8 cellular contexts compared by ENCODE assay signal in the genomic region with DNA sequence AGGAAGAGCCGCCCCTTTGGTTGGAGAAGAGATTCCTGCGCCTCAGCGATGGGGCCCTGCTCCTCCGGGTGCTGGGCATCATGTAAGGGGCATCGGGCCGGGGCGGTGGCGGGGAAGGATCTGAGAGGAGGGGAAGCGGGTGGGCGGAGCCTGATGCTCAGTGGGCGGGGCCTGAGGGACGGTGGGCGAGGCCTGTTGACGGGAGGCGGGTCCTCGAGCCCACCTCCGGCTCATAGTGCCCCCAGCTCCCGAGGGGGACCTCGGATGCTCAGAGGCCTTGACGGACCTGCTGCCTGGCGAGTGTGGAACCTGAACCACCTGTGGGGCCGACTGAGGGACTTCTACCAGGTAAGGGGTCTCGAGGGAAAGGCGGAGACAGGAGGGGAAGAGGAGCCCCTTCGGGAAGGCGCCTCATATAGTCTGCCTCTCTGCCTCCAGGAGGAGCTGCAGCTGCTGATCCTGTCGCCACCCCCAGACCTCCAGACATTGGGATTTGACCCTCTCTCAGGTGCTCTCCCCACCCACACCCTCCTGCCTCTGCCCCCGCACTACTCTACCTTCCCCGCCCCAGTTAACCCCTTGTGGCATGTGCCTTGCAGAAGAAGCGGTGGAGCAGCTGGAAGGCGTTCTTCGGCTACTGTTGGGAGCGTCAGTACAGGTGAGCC. TPM values are rescaled to one million over a fixed set of nuclear protein-coding genes. Genes with fewer than 3 reads are reported as not detected.
A peak's percentile ranks its signal among the peaks of the same experiment; 100 is the strongest.
DNase-seq lines count a peak whose midpoint lies in the region; ATAC-seq and TF ChIP-seq lines count a peak whose summit lies in the region.

No MANE protein-coding gene starts in this region.

- H3K9me3 ChIP-seq in CD4-positive, CD25-positive, alpha-beta regulatory T cell (ENCODE audit: control insufficient read depth in 2 of 2, low read length in 2 of 2): no peaks in the 10 kb centered on the region
- H3K9me3 ChIP-seq in neutrophil: no peaks in the 10 kb centered on the region

- no peak overlapping the region for H3K4me3 ChIP-seq in CD4-positive, CD25-positive, alpha-beta regulatory T cell (ENCODE audit: low read depth, low read length)
- H3K4me3 ChIP-seq in neutrophil (ENCODE audit: low read depth in 1 of 2, low read length in 1 of 2): peak overlapping the region; percentile 88 to 89

- TF ChIP-seq CTCF in chondrocyte (IDR thresholded peaks at IDR 0.05): peak; percentile 27
- TF ChIP-seq CTCF in neutrophil (IDR thresholded peaks at IDR 0.05): peak; percentile 38
- no peak for TF ChIP-seq CTCF in omental fat pad (IDR thresholded peaks at IDR 0.05)

- H3K4me1 ChIP-seq in CD4-positive, CD25-positive, alpha-beta regulatory T cell (ENCODE audit: control insufficient read depth, insufficient read depth, low read length, poor library complexity, severe bottlenecking): peaks cover 36% of the 10 kb centered on the region
- peaks cover 72 to 80% of the 10 kb centered on the region in 2 experiments for H3K4me1 ChIP-seq in neutrophil (ENCODE audit: control insufficient read depth in 1 of 2, insufficient read depth in 1 of 2, low read depth in 1 of 2, low read length in 1 of 2)

- peak overlapping the region; percentile 79 to 97 (median 95) for H3K27ac Mint-ChIP-seq in CD4-positive, CD25-positive, alpha-beta regulatory T cell
- no peak overlapping the region for H3K27ac Mint-ChIP-seq in chondrocyte (ENCODE audit: unreplicated experiment)

- no peaks in the 10 kb centered on the region for H3K27me3 ChIP-seq in CD4-positive, CD25-positive, alpha-beta regulatory T cell (ENCODE audit: control insufficient read depth, insufficient read depth, low read length)
- no peaks in the 10 kb centered on the region for H3K27me3 ChIP-seq in neutrophil

- no peaks in the 10 kb centered on the region for H3K9me3 Mint-ChIP-seq in CD4-positive, CD25-positive, alpha-beta regulatory T cell
- no peaks in the 10 kb centered on the region for H3K9me3 Mint-ChIP-seq in chondrocyte (ENCODE audit: low read depth)

- DNase-seq in CD4-positive, CD25-positive, alpha-beta regulatory T cell: peak; percentile 63 to 71 (median 67)
- DNase-seq in UCSD-AML1 (lab: John Stamatoyannopoulos, UW; ENCODE audit: unreplicated experiment) (peak; percentile 70), chondrocyte (ENCODE audit: low spot score) (no peak), omental fat pad (ENCODE audit: low spot score) (no peak), T1000 (lab: John Stamatoyannopoulos, UW) (no peak)

- peaks cover 11% of the 10 kb centered on the region for H3K36me3 Mint-ChIP-seq in CD4-positive, CD25-positive, alpha-beta regulatory T cell
- H3K36me3 Mint-ChIP-seq in chondrocyte (ENCODE audit: low read depth): no peaks in the 10 kb centered on the region

- ATAC-seq in CD4-positive, CD25-positive, alpha-beta regulatory T cell (ENCODE audit: low read depth in 2 of 2): peak; percentile 14 to 17
- peak; percentile 45 for ATAC-seq in HG02759 (IDR thresholded peaks at IDR 0.05; ENCODE audit: unreplicated experiment)
- ATAC-seq in omental fat pad (ENCODE audit: low FRiP score): no peak
- ATAC-seq in GM21825 (IDR thresholded peaks at IDR 0.05; ENCODE audit: unreplicated experiment): no peak

- H3K27ac ChIP-seq in CD4-positive, CD25-positive, alpha-beta regulatory T cell (ENCODE audit: insufficient read depth, low read length, poor library complexity, severe bottlenecking): peak overlapping the region; percentile 92
- peak overlapping the region; percentile 99 for H3K27ac ChIP-seq in neutrophil

- peak overlapping the region; percentile 80 to 95 (median 88) for H3K4me3 Mint-ChIP-seq in CD4-positive, CD25-positive, alpha-beta regulatory T cell
- no peak overlapping the region for H3K4me3 Mint-ChIP-seq in chondrocyte (ENCODE audit: unreplicated experiment)

- peaks cover 15% of the 10 kb centered on the region for H3K36me3 ChIP-seq in CD4-positive, CD25-positive, alpha-beta regulatory T cell (ENCODE audit: control insufficient read depth, insufficient read depth, low read length)
- peaks cover 38% of the 10 kb centered on the region for H3K36me3 ChIP-seq in neutrophil

- peaks cover 0 to 57% (median 25%) of the 10 kb centered on the region in 4 donors for H3K4me1 Mint-ChIP-seq in CD4-positive, CD25-positive, alpha-beta regulatory T cell
- no peaks in the 10 kb centered on the region for H3K4me1 Mint-ChIP-seq in chondrocyte (ENCODE audit: low read depth)

- H3K27me3 Mint-ChIP-seq in CD4-positive, CD25-positive, alpha-beta regulatory T cell: no peaks in the 10 kb centered on the region
- H3K27me3 Mint-ChIP-seq in chondrocyte (ENCODE audit: low read depth): no peaks in the 10 kb centered on the region

RNA-seq across cellular contexts. Expression of a gene that starts 0.8 kb away (rescaled TPM):
- total RNA-seq in CD4-positive, CD25-positive, alpha-beta regulatory T cell: 144 TPM
- 10 to 100 TPM in 2 of 4 donors, 1 to 10 TPM in 2; 7.4 to 11.7 (median 9.7) TPM for polyA plus RNA-seq in CD4-positive, CD25-positive, alpha-beta regulatory T cell
- 0.82 to 1.3 TPM (median 0.99 TPM) in 3 replicates for total RNA-seq in chondrocyte
- total RNA-seq in omental fat pad: 10 to 100 TPM in 2 of 4 donors, 1 to 10 TPM in 2; 6.2 to 24.1 (median 10.3) TPM

RNA-seq across cellular contexts. Expression of a gene that starts 18.2 kb away (rescaled TPM):
- total RNA-seq in CD4-positive, CD25-positive, alpha-beta regulatory T cell: 32.7 TPM
- polyA plus RNA-seq in CD4-positive, CD25-positive, alpha-beta regulatory T cell: 10 to 100 TPM in 2 of 4 donors, 1 to 10 TPM in 2; 6.3 to 14.6 (median 11.1) TPM
- total RNA-seq in chondrocyte: 32.7 to 43.6 TPM (median 34.9 TPM) in 3 replicates
- total RNA-seq in omental fat pad: 10 to 100 TPM; 15.7 to 64.2 (median 28.1) TPM

RNA-seq across cellular contexts. Expression of a gene that starts 22.9 kb away (rescaled TPM):
- total RNA-seq in CD4-positive, CD25-positive, alpha-beta regulatory T cell: 40.1 TPM
- polyA plus RNA-seq in CD4-positive, CD25-positive, alpha-beta regulatory T cell: 100 to 1,000 TPM; 170 to 217 (median 187) TPM
- 181 to 234 TPM (median 232 TPM) in 3 replicates for total RNA-seq in chondrocyte
- 100 to 1,000 TPM; 174 to 263 (median 238) TPM for total RNA-seq in omental fat pad

RNA-seq across cellular contexts. Expression of a gene that starts 23.4 kb away (rescaled TPM):
- total RNA-seq in CD4-positive, CD25-positive, alpha-beta regulatory T cell: 95.6 TPM
- 100 to 1,000 TPM; 418 to 512 (median 480) TPM for polyA plus RNA-seq in CD4-positive, CD25-positive, alpha-beta regulatory T cell
- total RNA-seq in chondrocyte: 122 to 182 TPM (median 126 TPM) in 3 replicates
- 100 to 1,000 TPM; 180 to 263 (median 215) TPM for total RNA-seq in omental fat pad

RNA-seq across cellular contexts. Expression of a gene that starts 35.5 kb away (rescaled TPM):
- total RNA-seq in CD4-positive, CD25-positive, alpha-beta regulatory T cell: 28.6 TPM
- polyA plus RNA-seq in CD4-positive, CD25-positive, alpha-beta regulatory T cell: 1 to 10 TPM; 6.0 to 7.4 (median 6.4) TPM
- total RNA-seq in chondrocyte (25.6 to 30.7 TPM (median 29.6 TPM) in 3 replicates), omental fat pad (10 to 100 TPM; 32.1 to 50.8 (median 44.6) TPM)

Comparison
In these comparisons a context has a peak if more than half of its experiments do, and no peak if none do; other contexts are left out.
1. ATAC-seq: peak in CD4-positive, CD25-positive, alpha-beta regulatory T cell (2 of 2) and HG02759 (single experiment); none in omental fat pad (single experiment) and GM21825 (single experiment).
2. DNase-seq: peak in CD4-positive, CD25-positive, alpha-beta regulatory T cell (3 of 3) and UCSD-AML1 (single experiment); none in chondrocyte (single experiment), omental fat pad (single experiment) and T1000 (single experiment).
3. CTCF ChIP-seq: peak in chondrocyte (single experiment) and neutrophil (single experiment); none in omental fat pad (0 of 3).